In the genomic region with DNA sequence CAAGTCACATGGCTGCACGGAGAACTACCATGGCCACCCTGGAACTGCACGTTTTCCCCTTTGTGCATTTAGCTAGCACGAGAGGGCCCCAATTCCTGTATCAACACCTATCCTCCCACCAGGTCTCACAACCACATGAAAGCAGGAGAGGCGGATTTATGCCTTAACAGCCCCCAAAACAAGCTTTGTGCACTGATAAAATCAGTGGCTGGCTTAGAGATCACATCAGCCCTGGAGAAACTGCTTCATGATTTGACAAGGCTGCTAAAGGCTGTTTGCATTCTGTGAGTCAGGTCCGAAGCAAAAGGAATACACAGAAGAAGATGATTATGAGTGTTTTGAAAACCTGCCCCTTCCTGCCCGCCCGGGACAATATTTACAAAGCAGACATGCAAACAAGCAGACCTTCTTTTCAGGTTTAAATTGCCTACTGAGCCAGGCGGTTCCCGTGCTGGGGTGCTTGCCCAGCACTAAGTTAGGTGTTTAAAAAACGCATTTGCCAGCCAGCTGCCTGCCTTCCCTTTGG, we compare ENCODE assay signal across 1 cellular context.
TF ChIP-seq lines count a peak whose summit lies in the region.

No MANE protein-coding gene starts in this region.

TF ChIP-seq in HepG2, 621 proteins besides CTCF, POLR2A, EP300 and RAD21 (continued from another document and continues in another):
- TF ChIP-seq, protein P1, sequence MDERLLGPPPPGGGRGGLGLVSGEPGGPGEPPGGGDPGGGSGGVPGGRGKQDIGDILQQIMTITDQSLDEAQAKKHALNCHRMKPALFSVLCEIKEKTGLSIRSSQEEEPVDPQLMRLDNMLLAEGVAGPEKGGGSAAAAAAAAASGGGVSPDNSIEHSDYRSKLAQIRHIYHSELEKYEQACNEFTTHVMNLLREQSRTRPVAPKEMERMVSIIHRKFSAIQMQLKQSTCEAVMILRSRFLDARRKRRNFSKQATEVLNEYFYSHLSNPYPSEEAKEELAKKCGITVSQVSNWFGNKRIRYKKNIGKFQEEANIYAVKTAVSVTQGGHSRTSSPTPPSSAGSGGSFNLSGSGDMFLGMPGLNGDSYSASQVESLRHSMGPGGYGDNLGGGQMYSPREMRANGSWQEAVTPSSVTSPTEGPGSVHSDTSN (CRISPR knock-in tag; IDR thresholded peaks at IDR 0.05) = no peak
- peak; percentile 42; the same call in 1 of the 2 replicates for TF ChIP-seq ZKSCAN8 (CRISPR knock-in tag; IDR thresholded peaks at IDR 0.05; ENCODE audit: borderline replicate concordance)
- no peak for TF ChIP-seq NCOR1 (IDR thresholded peaks at IDR 0.05; ENCODE audit: borderline replicate concordance, low read length)
- TF ChIP-seq ZNF317 (CRISPR knock-in tag; IDR thresholded peaks at IDR 0.05) = no peak
- TF ChIP-seq ZBTB7A (CRISPR knock-in tag; IDR thresholded peaks at IDR 0.05) = peak; percentile 63; the same call in 1 of the 2 replicates
- TF ChIP-seq ZSCAN5A (CRISPR knock-in tag; IDR thresholded peaks at IDR 0.05; ENCODE audit: borderline replicate concordance) = peak; percentile 88
- TF ChIP-seq SNAI1 (CRISPR knock-in tag; IDR thresholded peaks at IDR 0.05; ENCODE audit: borderline replicate concordance) = no peak
- TF ChIP-seq, protein P2, sequence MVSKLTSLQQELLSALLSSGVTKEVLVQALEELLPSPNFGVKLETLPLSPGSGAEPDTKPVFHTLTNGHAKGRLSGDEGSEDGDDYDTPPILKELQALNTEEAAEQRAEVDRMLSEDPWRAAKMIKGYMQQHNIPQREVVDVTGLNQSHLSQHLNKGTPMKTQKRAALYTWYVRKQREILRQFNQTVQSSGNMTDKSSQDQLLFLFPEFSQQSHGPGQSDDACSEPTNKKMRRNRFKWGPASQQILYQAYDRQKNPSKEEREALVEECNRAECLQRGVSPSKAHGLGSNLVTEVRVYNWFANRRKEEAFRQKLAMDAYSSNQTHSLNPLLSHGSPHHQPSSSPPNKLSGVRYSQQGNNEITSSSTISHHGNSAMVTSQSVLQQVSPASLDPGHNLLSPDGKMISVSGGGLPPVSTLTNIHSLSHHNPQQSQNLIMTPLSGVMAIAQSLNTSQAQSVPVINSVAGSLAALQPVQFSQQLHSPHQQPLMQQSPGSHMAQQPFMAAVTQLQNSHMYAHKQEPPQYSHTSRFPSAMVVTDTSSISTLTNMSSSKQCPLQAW (CRISPR knock-in tag; IDR thresholded peaks at IDR 0.05) = no peak
- TF ChIP-seq FOXC1 (CRISPR knock-in tag; IDR thresholded peaks at IDR 0.05; ENCODE audit: borderline replicate concordance) = no peak
- no peak for TF ChIP-seq ESRRA (CRISPR knock-in tag; IDR thresholded peaks at IDR 0.05; ENCODE audit: low read depth)
- no peak for TF ChIP-seq SNRNP70 (IDR thresholded peaks at IDR 0.05; ENCODE audit: low read depth, low read length)
- TF ChIP-seq AHDC1 (CRISPR knock-in tag; IDR thresholded peaks at IDR 0.05; ENCODE audit: borderline replicate concordance) = peak; percentile 91; the same call in 1 of the 2 replicates
- no peak for TF ChIP-seq SYNCRIP (IDR thresholded peaks at IDR 0.05; ENCODE audit: insufficient read depth, low read depth, low read length)
- peak; percentile 96 for TF ChIP-seq SP5 (CRISPR knock-in tag; IDR thresholded peaks at IDR 0.05; ENCODE audit: borderline replicate concordance, low read depth)
- TF ChIP-seq ZNF777 (CRISPR knock-in tag; IDR thresholded peaks at IDR 0.05) = no peak
- TF ChIP-seq, protein P3, sequence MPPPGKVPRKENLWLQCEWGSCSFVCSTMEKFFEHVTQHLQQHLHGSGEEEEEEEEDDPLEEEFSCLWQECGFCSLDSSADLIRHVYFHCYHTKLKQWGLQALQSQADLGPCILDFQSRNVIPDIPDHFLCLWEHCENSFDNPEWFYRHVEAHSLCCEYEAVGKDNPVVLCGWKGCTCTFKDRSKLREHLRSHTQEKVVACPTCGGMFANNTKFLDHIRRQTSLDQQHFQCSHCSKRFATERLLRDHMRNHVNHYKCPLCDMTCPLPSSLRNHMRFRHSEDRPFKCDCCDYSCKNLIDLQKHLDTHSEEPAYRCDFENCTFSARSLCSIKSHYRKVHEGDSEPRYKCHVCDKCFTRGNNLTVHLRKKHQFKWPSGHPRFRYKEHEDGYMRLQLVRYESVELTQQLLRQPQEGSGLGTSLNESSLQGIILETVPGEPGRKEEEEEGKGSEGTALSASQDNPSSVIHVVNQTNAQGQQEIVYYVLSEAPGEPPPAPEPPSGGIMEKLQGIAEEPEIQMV (CRISPR knock-in tag; IDR thresholded peaks at IDR 0.05; ENCODE audit: low read depth) = 0 out of 2 replicates have a peak, but pooled peaks have one; percentile 33
- no peak for TF ChIP-seq KLF6 (CRISPR knock-in tag; IDR thresholded peaks at IDR 0.05)
- TF ChIP-seq POGK (CRISPR knock-in tag; conservative IDR thresholded peaks at IDR 0.05) = peak; percentile 33; the same call in 1 of the 2 replicates
- TF ChIP-seq ISX (CRISPR knock-in tag; conservative IDR thresholded peaks at IDR 0.05) = no peak
- TF ChIP-seq POLR2AphosphoS2 (IDR thresholded peaks at IDR 0.05; ENCODE audit: low read depth, low read length) = no peak
- TF ChIP-seq ZNF577 (CRISPR knock-in tag; IDR thresholded peaks at IDR 0.05; ENCODE audit: borderline replicate concordance, low read depth) = no peak
- TF ChIP-seq ZNF839 (CRISPR knock-in tag; IDR thresholded peaks at IDR 0.05; ENCODE audit: borderline replicate concordance) = no peak
- no peak for TF ChIP-seq ZNF17 (CRISPR knock-in tag; IDR thresholded peaks at IDR 0.05)
- TF ChIP-seq ZNF83 (CRISPR knock-in tag; IDR thresholded peaks at IDR 0.05; ENCODE audit: borderline replicate concordance) = no peak
- no peak for TF ChIP-seq ZSCAN9 (CRISPR knock-in tag; IDR thresholded peaks at IDR 0.05; ENCODE audit: borderline replicate concordance)
- TF ChIP-seq ZNF644 (CRISPR knock-in tag; IDR thresholded peaks at IDR 0.05; ENCODE audit: low read depth) = no peak
- peak; percentile 63 for TF ChIP-seq HDAC1 (CRISPR knock-in tag; IDR thresholded peaks at IDR 0.05)
- TF ChIP-seq ZNF335 (CRISPR knock-in tag; IDR thresholded peaks at IDR 0.05) = peak; percentile 41
- TF ChIP-seq TAF15 (IDR thresholded peaks at IDR 0.05; ENCODE audit: low read depth, low read length, poor library complexity, severe bottlenecking) = no peak
- TF ChIP-seq, protein P4, sequence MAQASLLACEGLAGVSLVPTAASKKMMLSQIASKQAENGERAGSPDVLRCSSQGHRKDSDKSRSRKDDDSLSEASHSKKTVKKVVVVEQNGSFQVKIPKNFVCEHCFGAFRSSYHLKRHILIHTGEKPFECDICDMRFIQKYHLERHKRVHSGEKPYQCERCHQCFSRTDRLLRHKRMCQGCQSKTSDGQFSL (CRISPR knock-in tag; IDR thresholded peaks at IDR 0.05) = no peak
- TF ChIP-seq THYN1 (CRISPR knock-in tag; IDR thresholded peaks at IDR 0.05; ENCODE audit: borderline replicate concordance, low read depth) = no peak
- peak; percentile 36; the same call in 1 of the 2 replicates for TF ChIP-seq CBX5 (CRISPR knock-in tag; IDR thresholded peaks at IDR 0.05; ENCODE audit: borderline replicate concordance)
- no peak for TF ChIP-seq SMARCC2 (IDR thresholded peaks at IDR 0.05)
- TF ChIP-seq ZBTB14 (CRISPR knock-in tag; IDR thresholded peaks at IDR 0.05) = no peak
- TF ChIP-seq, protein P5, sequence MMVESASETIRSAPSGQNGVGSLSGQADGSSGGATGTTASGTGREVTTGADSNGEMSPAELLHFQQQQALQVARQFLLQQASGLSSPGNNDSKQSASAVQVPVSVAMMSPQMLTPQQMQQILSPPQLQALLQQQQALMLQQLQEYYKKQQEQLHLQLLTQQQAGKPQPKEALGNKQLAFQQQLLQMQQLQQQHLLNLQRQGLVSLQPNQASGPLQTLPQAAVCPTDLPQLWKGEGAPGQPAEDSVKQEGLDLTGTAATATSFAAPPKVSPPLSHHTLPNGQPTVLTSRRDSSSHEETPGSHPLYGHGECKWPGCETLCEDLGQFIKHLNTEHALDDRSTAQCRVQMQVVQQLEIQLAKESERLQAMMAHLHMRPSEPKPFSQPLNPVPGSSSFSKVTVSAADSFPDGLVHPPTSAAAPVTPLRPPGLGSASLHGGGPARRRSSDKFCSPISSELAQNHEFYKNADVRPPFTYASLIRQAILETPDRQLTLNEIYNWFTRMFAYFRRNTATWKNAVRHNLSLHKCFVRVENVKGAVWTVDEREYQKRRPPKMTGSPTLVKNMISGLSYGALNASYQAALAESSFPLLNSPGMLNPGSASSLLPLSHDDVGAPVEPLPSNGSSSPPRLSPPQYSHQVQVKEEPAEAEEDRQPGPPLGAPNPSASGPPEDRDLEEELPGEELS (CRISPR knock-in tag; IDR thresholded peaks at IDR 0.05) = peak; percentile 99
- TF ChIP-seq ZNF10 (CRISPR knock-in tag; IDR thresholded peaks at IDR 0.05; ENCODE audit: borderline replicate concordance, low read depth) = no peak
- TF ChIP-seq SOX13 (IDR thresholded peaks at IDR 0.05) = peak; percentile 96
- TF ChIP-seq SOX13 (CRISPR knock-in tag; conservative IDR thresholded peaks at IDR 0.05 in 1 of 2, IDR thresholded peaks at IDR 0.05 in 1 of 2) = peak in 1 of 2 experiments; percentile 91; a peak in 2 of 4 replicates
- TF ChIP-seq SAFB2 (CRISPR knock-in tag; IDR thresholded peaks at IDR 0.05; ENCODE audit: borderline replicate concordance, low read depth) = no peak; the same call in 1 of the 2 replicates
- TF ChIP-seq RFXANK (CRISPR knock-in tag; IDR thresholded peaks at IDR 0.05) = no peak
- TF ChIP-seq NFKB2 (CRISPR knock-in tag; IDR thresholded peaks at IDR 0.05; ENCODE audit: borderline replicate concordance) = 0 out of 2 replicates have a peak, but pooled peaks have one; percentile 45
- no peak for TF ChIP-seq ZBTB25 (CRISPR knock-in tag; IDR thresholded peaks at IDR 0.05)
